In the genomic region with DNA sequence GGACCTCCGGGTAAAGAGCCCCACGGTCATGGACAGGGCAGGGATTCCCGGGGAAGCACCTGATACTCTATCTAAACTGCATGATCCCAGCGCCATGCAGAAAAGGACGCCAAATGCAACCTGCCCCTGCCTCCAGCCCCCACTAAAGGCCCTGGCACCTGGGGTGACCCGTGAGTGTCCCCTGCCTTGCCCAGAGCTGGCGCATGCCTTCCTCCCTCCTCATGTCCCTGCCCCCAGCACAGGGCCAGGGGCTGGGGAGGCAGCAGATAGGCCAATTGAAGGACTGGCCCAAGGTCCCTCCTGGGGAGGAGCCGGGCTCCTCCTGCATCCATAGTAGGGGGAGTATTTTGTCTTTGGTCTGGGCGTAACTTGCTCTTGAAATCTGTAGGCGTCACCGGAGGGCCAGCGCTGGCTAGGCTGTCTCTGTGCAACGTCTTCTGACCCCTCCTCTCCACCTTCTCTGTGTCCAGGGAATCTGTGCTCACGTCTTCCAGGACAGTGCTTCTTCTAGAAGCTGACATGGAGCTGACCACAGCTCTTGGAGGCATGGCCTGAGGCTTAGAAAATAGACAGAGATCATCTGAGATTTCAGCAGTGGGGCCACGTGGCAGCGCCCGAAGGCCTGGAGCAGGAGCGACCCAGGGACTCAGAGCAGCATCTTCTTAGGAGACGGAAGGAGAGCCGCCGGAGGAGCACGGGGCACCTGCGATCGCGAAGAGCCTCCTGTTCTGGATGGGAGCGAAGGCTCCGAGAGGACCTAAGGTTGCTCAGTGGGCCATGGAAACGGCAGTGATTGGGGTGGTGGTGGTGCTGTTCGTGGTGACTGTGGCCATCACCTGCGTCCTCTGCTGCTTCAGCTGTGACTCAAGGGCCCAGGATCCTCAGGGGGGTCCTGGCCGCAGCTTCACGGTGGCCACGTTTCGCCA, we compare ENCODE assay signal across 10 cellular contexts. TPM values are rescaled to one million over a fixed set of nuclear protein-coding genes. Genes with fewer than 3 reads are reported as not detected.
A peak's percentile ranks its signal among the peaks of the same experiment; 100 is the strongest.
DNase-seq lines count a peak whose midpoint lies in the region; TF ChIP-seq lines count a peak whose summit lies in the region.
"Had no signal": no experiment of that assay in that cellular context is flagged by ENCODE, and none has a peak within 500 bp of the region (broad histone marks: within the 10 kb centered on the region; RNA-seq: fewer than 3 reads in every experiment).

No MANE protein-coding gene starts in this region.

- intact Hi-C loops in transverse colon (cut with DNase I; ENCODE audit: low total_unique reads): loop anchor here (5.0 kb wide), 1 partner anchor 37 kb away; no protein-coding TSS in a partner anchor

- WGBS in transverse colon (ENCODE audit: low coverage in 1 of 2), 2 donors: 60 to 88% methylated on average over 1 to 32 of the region's 34 CpGs

- H3K4me3 Mint-ChIP-seq in T-helper 2 cell treated with Interferon-gamma antibody and Interleukin-4, amounts not matched to agents 5 μg/mL and 100 μg/mL, for 36 hours: peak overlapping the region; percentile 15
- H3K4me3 Mint-ChIP-seq: stimulated activated naive CD8-positive, alpha-beta T cell treated with anti-CD3 and anti-CD28 coated beads, Interleukin-15, Interleukin-2, amounts not matched to agents 100 ng/mL and 50 ng/mL, for 24 hours had no signal

- no peaks in the 10 kb centered on the region for H3K36me3 Mint-ChIP-seq in T-helper 2 cell treated with Interferon-gamma antibody and Interleukin-4, amounts not matched to agents 5 μg/mL and 100 μg/mL, for 36 hours (ENCODE audit: low read depth)

- peaks cover 37% of the 10 kb centered on the region for H3K4me1 Mint-ChIP-seq in T-helper 2 cell treated with Interferon-gamma antibody and Interleukin-4, amounts not matched to agents 5 μg/mL and 100 μg/mL, for 36 hours (ENCODE audit: low read depth)

- H3K4me3 ChIP-seq in effector memory CD4-positive, alpha-beta T cell (ENCODE audit: insufficient read depth, low read depth, low read length, poor library complexity, severe bottlenecking): peak overlapping the region; percentile 13
- H3K4me3 ChIP-seq in muscle layer of duodenum (ENCODE audit: low read depth in 1 of 2, low read length in 2 of 2) (no peak overlapping the region), transverse colon (no peak overlapping the region), foreskin fibroblast (ENCODE audit: low read depth in 1 of 2, low read length in 2 of 2) (no peak overlapping the region)

- H3K9me3 Mint-ChIP-seq in T-helper 2 cell treated with Interferon-gamma antibody and Interleukin-4, amounts not matched to agents 5 μg/mL and 100 μg/mL, for 36 hours: no peaks in the 10 kb centered on the region
- H3K9me3 Mint-ChIP-seq: stimulated activated naive CD8-positive, alpha-beta T cell treated with anti-CD3 and anti-CD28 coated beads, Interleukin-15, Interleukin-2, amounts not matched to agents 100 ng/mL and 50 ng/mL, for 24 hours had no signal

- H3K27ac ChIP-seq in effector memory CD4-positive, alpha-beta T cell (ENCODE audit: insufficient read depth, low read length, poor library complexity, severe bottlenecking): peak overlapping the region; percentile 55
- H3K27ac ChIP-seq in muscle layer of duodenum (ENCODE audit: low read length): peak overlapping the region; percentile 88
- peak overlapping the region; percentile 94 to 97 (median 96) for H3K27ac ChIP-seq in transverse colon
- H3K27ac ChIP-seq: 22Rv1 had no signal

- no peaks in the 10 kb centered on the region for H3K27me3 Mint-ChIP-seq in T-helper 2 cell treated with Interferon-gamma antibody and Interleukin-4, amounts not matched to agents 5 μg/mL and 100 μg/mL, for 36 hours (ENCODE audit: low read depth)
- H3K27me3 Mint-ChIP-seq: stimulated activated naive CD8-positive, alpha-beta T cell treated with anti-CD3 and anti-CD28 coated beads, Interleukin-15, Interleukin-2, amounts not matched to agents 100 ng/mL and 50 ng/mL, for 24 hours had no signal

- H3K27ac Mint-ChIP-seq in T-helper 2 cell treated with Interferon-gamma antibody and Interleukin-4, amounts not matched to agents 5 μg/mL and 100 μg/mL, for 36 hours: peak overlapping the region; percentile 59

- no peaks in the 10 kb centered on the region for H3K9me3 ChIP-seq in effector memory CD4-positive, alpha-beta T cell (ENCODE audit: control insufficient read depth, low read length)
- H3K9me3 ChIP-seq in muscle layer of duodenum (ENCODE audit: control insufficient read depth in 1 of 2, low read length in 2 of 2): no peaks in the 10 kb centered on the region
- H3K9me3 ChIP-seq in transverse colon: no peaks in the 10 kb centered on the region

- no peak for TF ChIP-seq POLR2A in transverse colon (IDR thresholded peaks at IDR 0.05)

- no peak for DNase-seq in T-helper 2 cell treated with Interferon-gamma antibody and Interleukin-4, amounts not matched to agents 5 μg/mL and 100 μg/mL, for 36 hours (ENCODE audit: low spot score)
- DNase-seq in T-helper 2 cell: no peak
- no peak for DNase-seq in effector memory CD4-positive, alpha-beta T cell
- DNase-seq in transverse colon: no peak
- DNase-seq in foreskin fibroblast: no peak
- no peak for DNase-seq in effector CD4-positive, alpha-beta T cell
- DNase-seq in A172 (ENCODE audit: low spot score): no peak

- TF ChIP-seq CTCF in transverse colon (IDR thresholded peaks at IDR 0.05) (no peak), foreskin fibroblast (IDR thresholded peaks at IDR 0.05; ENCODE audit: low read depth, low read length) (no peak)

- no peaks in the 10 kb centered on the region for H3K27me3 ChIP-seq in effector memory CD4-positive, alpha-beta T cell (replicated peaks; ENCODE audit: control insufficient read depth, insufficient read depth, low read length, poor library complexity, severe bottlenecking)
- H3K27me3 ChIP-seq in muscle layer of duodenum (ENCODE audit: low read depth, low read length): no peaks in the 10 kb centered on the region
- H3K27me3 ChIP-seq in transverse colon: no peaks in the 10 kb centered on the region

- H3K4me1 ChIP-seq in effector memory CD4-positive, alpha-beta T cell (ENCODE audit: control insufficient read depth, insufficient read depth, low read length, poor library complexity, severe bottlenecking): peaks cover 44% of the 10 kb centered on the region
- H3K4me1 ChIP-seq in muscle layer of duodenum (ENCODE audit: control insufficient read depth in 1 of 2, insufficient read depth in 2 of 2, low read length in 2 of 2) (peaks cover 51 to 60% of the 10 kb centered on the region in 2 donors), transverse colon (peaks cover 67 to 78% (median 71%) of the 10 kb centered on the region in 4 donors)

- TF ChIP-seq EP300 in transverse colon (IDR thresholded peaks at IDR 0.05; ENCODE audit: low read depth): no peak

- no peaks in the 10 kb centered on the region for H3K36me3 ChIP-seq in effector memory CD4-positive, alpha-beta T cell (ENCODE audit: control insufficient read depth, insufficient read depth, low read length)
- H3K36me3 ChIP-seq in muscle layer of duodenum (ENCODE audit: control insufficient read depth in 1 of 2, insufficient read depth in 2 of 2, low read length in 2 of 2) (peaks cover 0 to 4% of the 10 kb centered on the region in 2 donors), transverse colon (no peaks in the 10 kb centered on the region)

- in situ Hi-C loops in transverse colon (cut with MboI; ENCODE audit: low pct_ligation_motif_present in 1 of 4, low pct_unique_long_range_greater_than_20kb in 1 of 4, low sequenced_read_pairs in 3 of 4): no loop called here

RNA-seq across cellular contexts. Expression of gene SPAAR, which starts 0.7 kb away (rescaled TPM):
- total RNA-seq in transverse colon: 1 to 10 TPM in 1 of 4 donors, under 1 TPM in 1, not detected in 2; 0.68 to 2.5 TPM
- 0.31 TPM in 1 of 2 replicates, not detected in the other for total RNA-seq in A172 (2014; rRNA removed; shearing (Covaris generic))

RNA-seq across cellular contexts. Expression of gene HRCT1, which starts 3.9 kb away (rescaled TPM):
- 10 to 100 TPM; 23.9 to 60.2 (median 34.3) TPM for total RNA-seq in transverse colon
- total RNA-seq in A172 (2014; rRNA removed; shearing (Covaris generic)): 1.0 TPM in 1 of 2 replicates, not detected in the other

RNA-seq across cellular contexts. Expression of gene OR13J1, which starts 39.7 kb away (rescaled TPM):
- total RNA-seq in transverse colon: under 1 TPM in 1 of 4 donors, not detected in 3; 0.64 TPM
- not detected in 2 replicates for total RNA-seq in A172 (2014; rRNA removed; shearing (Covaris generic))

RNA-seq across cellular contexts. Expression of gene OR2S2, which starts 48.0 kb away (rescaled TPM):
- total RNA-seq in transverse colon: not detected
- total RNA-seq in A172 (2014; rRNA removed; shearing (Covaris generic)): not detected in 2 replicates

Comparison
In these comparisons a context has a peak if more than half of its experiments do, and no peak if none do; other contexts are left out.
1. RNA of gene HRCT1, which starts 3.9 kb away (total RNA-seq): 23.9 to 60.2 TPM in transverse colon; 1.0 TPM in A172; every median in the first group is over 10 times any median in the second.
2. Peak in every context shown above with its lines, with median percentiles within 50 percentile points of each other: H3K27ac ChIP-seq.